1 cellular context compared by ENCODE assay signal in the genomic region with DNA sequence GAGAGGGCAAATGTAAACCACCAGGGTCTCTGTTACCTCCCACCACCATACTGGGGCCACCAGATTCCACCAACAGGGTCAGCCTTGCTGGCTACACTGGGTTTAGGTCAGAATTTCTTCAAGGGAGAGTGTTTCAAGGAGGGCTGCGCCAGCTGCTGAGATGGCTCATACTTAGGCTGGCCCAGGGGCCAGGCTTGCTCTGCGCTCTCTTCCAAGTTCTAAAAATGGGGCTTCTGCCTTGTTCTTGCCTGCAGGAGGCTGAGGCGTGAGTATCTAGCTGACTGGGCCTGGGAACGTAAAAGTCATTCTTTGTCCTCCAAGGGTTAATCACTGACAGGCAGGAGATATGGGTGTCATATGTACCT.
TF ChIP-seq lines count a peak whose summit lies in the region.

No MANE protein-coding gene starts in this region.

TF ChIP-seq in endothelial cell of umbilical vein, 7 proteins besides CTCF, POLR2A, EP300 and RAD21:
- TF ChIP-seq FOS (IDR thresholded peaks at IDR 0.05; ENCODE audit: borderline replicate concordance, insufficient read depth, low read length) (no peak), JUN (IDR thresholded peaks at IDR 0.05; ENCODE audit: borderline replicate concordance, insufficient read depth, insufficient read length, low read depth) (no peak), MYC (IDR thresholded peaks at IDR 0.05; ENCODE audit: low read depth, low read length) (no peak), POLR2AphosphoS5 (IDR thresholded peaks at IDR 0.05; ENCODE audit: insufficient read depth, low read depth, low read length) (no peak), GATA2 (IDR thresholded peaks at IDR 0.05; ENCODE audit: insufficient read depth, insufficient read length, low read depth, low read length) (no peak), EZH2 (IDR thresholded peaks at IDR 0.05; ENCODE audit: borderline replicate concordance, low read depth, low read length, severe bottlenecking) (no peak)
- TF ChIP-seq, protein P1, sequence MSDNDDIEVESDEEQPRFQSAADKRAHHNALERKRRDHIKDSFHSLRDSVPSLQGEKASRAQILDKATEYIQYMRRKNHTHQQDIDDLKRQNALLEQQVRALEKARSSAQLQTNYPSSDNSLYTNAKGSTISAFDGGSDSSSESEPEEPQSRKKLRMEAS (IDR thresholded peaks at IDR 0.05; ENCODE audit: insufficient read depth, insufficient read length): no peak
